1 cellular context compared by ENCODE assay signal in genomic region chr12:124564232-124564958, GRCh38.
TF ChIP-seq lines count a peak whose summit lies in the region.

No MANE protein-coding gene starts in this region.

TF ChIP-seq in HepG2, 621 proteins besides CTCF, POLR2A, EP300 and RAD21:
- TF ChIP-seq ZNF768 (CRISPR knock-in tag; IDR thresholded peaks at IDR 0.05) (0 out of 2 replicates have a peak, but pooled peaks have one; percentile 6), TOE1 (CRISPR knock-in tag; IDR thresholded peaks at IDR 0.05) (no peak)
